ENCODE assay signal across 1 cellular context in the genomic region with DNA sequence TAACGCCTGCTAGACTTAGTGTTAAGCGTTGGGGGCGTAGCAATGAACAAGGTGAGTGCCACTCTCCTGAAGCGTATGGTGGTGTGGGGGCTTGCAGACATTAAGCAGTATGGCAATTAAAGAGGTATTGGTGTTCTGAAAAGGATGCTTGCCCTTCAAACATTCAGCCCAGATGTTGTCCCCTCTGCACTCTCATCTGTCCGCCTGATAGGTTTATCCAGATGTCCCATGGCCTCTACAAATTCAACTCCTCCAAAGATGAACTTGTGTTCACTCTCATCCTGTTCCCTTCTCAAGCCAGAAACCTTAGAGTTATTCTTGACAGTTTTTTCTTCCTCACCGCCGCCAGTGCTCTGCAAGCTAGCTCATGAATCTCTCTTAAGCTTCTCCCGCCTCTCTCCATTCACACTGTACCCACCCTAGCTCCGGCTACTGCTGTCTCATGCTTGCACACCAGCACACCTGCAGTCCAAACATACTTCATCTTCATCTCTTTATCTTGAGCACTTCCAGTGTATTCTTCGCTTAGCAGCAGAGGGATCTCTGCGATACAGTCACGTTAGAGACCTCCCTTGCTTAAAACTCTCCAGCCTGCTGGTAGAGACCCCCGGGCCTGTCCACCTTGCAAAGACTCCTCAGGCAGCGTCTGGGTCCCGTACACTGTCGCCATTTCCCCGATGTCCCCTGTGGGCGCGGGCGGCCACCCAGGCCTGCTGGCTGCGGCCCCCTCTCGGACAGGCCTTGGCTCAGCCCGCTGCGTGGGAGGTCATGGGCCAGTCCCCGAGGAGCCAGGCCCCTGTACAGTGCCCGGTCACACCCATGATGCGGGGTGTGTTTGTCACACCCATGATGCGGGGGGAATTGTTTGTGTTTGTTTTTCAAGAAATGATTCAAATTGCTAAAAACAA.
TF ChIP-seq lines count a peak whose summit lies in the region.

No MANE protein-coding gene starts in this region.

TF ChIP-seq in H1, 55 proteins besides CTCF, POLR2A, EP300 and RAD21:
- no peak for TF ChIP-seq MAFK (IDR thresholded peaks at IDR 0.05; ENCODE audit: low read depth, low read length)
- TF ChIP-seq RBBP5 (IDR thresholded peaks at IDR 0.05; ENCODE audit: borderline replicate concordance, low read depth, low read length), result no peak
- TF ChIP-seq, protein P1, sequence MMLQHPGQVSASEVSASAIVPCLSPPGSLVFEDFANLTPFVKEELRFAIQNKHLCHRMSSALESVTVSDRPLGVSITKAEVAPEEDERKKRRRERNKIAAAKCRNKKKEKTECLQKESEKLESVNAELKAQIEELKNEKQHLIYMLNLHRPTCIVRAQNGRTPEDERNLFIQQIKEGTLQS (IDR thresholded peaks at IDR 0.05; ENCODE audit: insufficient read depth, low read depth, low read length), result no peak
- no peak for TF ChIP-seq PHF8 (conservative IDR thresholded peaks at IDR 0.05; ENCODE audit: low read depth, low read length)
- TF ChIP-seq EGR1 (IDR thresholded peaks at IDR 0.05; ENCODE audit: borderline replicate concordance, low read depth, low read length), result no peak
TF ChIP-seq in H1: peak in this region for 0.
